In genomic region chr20:59051666-59052065, GRCh38 we compare ENCODE assay signal across 27 cellular contexts. TPM values are rescaled to one million over a fixed set of nuclear protein-coding genes. Genes with fewer than 3 reads are reported as not detected.
A peak's percentile ranks its signal among the peaks of the same experiment; 100 is the strongest.
DNase-seq lines count a peak whose midpoint lies in the region; ATAC-seq, FAIRE-seq and TF ChIP-seq lines count a peak whose summit lies in the region.
"Had no signal": no experiment of that assay in that cellular context is flagged by ENCODE, and none has a peak within 500 bp of the region (broad histone marks: within the 10 kb centered on the region; RNA-seq: fewer than 3 reads in every experiment).

No MANE protein-coding gene starts in this region.

- no peak for TF ChIP-seq POLR2A in H1 (IDR thresholded peaks at IDR 0.05; ENCODE audit: control extremely low read depth in 1 of 2, low read depth in 2 of 2, low read length in 2 of 2)

- H3K23ac ChIP-seq in H1 (ENCODE audit: insufficient read length) = no peak overlapping the region

- no peak overlapping the region for H3K9ac ChIP-seq in H1 (replicated peaks in 1 of 4; ENCODE audit: extremely low read depth in 1 of 4, low read depth in 3 of 4, low read length in 3 of 4)

- no peak for TF ChIP-seq CTCF in GM23338 (conservative IDR thresholded peaks at IDR 0.05; ENCODE audit: low read depth in 2 of 2)
- TF ChIP-seq CTCF in H1 (IDR thresholded peaks at IDR 0.05; ENCODE audit: control extremely low read depth in 1 of 3, insufficient read depth in 1 of 3, low read depth in 1 of 3, low read length in 3 of 3) = no peak

- H3K4me1 ChIP-seq in GM23338 (ENCODE audit: insufficient read depth) (no peaks in the 10 kb centered on the region), H1 (replicated peaks in 1 of 4; ENCODE audit: control insufficient read depth in 3 of 4, insufficient read depth in 4 of 4, low read length in 3 of 4) (no peaks in the 10 kb centered on the region)

- H3F3A ChIP-seq in GM23338 (replicated peaks; ENCODE audit: low read depth) = no peaks in the 10 kb centered on the region

- TF ChIP-seq EP300 in H1 (IDR thresholded peaks at IDR 0.05; ENCODE audit: borderline replicate concordance in 1 of 2, low read depth in 2 of 2, low read length in 2 of 2) = no peak

- no peak overlapping the region for H3K27ac Mint-ChIP-seq in GM23338
- H3K27ac Mint-ChIP-seq: CD8-positive, alpha-beta memory T cell had no signal

- no peak overlapping the region for H3K4me2 ChIP-seq in GM23338
- H3K4me2 ChIP-seq in H1 (ENCODE audit: insufficient read depth in 1 of 2, low read depth in 2 of 2, low read length in 2 of 2) = no peak overlapping the region
- H3K4me2 ChIP-seq: PC-9 had no signal

- 0 out of 2 replicates have a peak overlapping the region, but pooled peaks have one; percentile 6 for H4K8ac ChIP-seq in H1 (ENCODE audit: extremely low read depth, insufficient read depth, low read length)

- H4K5ac ChIP-seq in H1 (ENCODE audit: insufficient read length, low read depth, low read length) = no peak overlapping the region

- H3K36me3 ChIP-seq in GM23338 (ENCODE audit: insufficient read depth) (no peaks in the 10 kb centered on the region), H1 (ENCODE audit: control insufficient read depth in 2 of 4, insufficient read depth in 4 of 4, low read length in 3 of 4) (no peaks in the 10 kb centered on the region)
- H3K36me3 ChIP-seq: MG63 had no signal

- TF ChIP-seq RAD21 in H1 (IDR thresholded peaks at IDR 0.05 in 1 of 2, conservative IDR thresholded peaks at IDR 0.05 in 1 of 2; ENCODE audit: low read depth in 2 of 2, low read length in 2 of 2) = no peak

- no peak overlapping the region for H2AK5ac ChIP-seq in H1 (ENCODE audit: low read depth, low read length)

- no peaks in the 10 kb centered on the region for H3K9me3 Mint-ChIP-seq in GM23338
- H3K9me3 Mint-ChIP-seq: CD8-positive, alpha-beta memory T cell had no signal

- CTCF ChIA-PET in H1 (lab: Charles Lee; ENCODE audit: partially characterized antibody) = no interaction called here

- no peaks in the 10 kb centered on the region for H3K9me2 ChIP-seq in GM23338 (ENCODE audit: insufficient read depth)

- 86% methylated on average over 5 of the region's 5 CpGs; no CpG with 5 or more reads in 1 of the 2 experiments for WGBS in H1 (ENCODE audit: extremely low coverage in 1 of 2, insufficient coverage in 1 of 2, insufficient read length in 1 of 2, insufficient replicate concordance in 2 of 2, low coverage in 1 of 2, low lambda C conversion rate in 2 of 2, missing lambda C conversion rate in 1 of 2), 2 experiments

- no peaks in the 10 kb centered on the region for H3K36me3 Mint-ChIP-seq in GM23338 (ENCODE audit: low read depth)
- H3K36me3 Mint-ChIP-seq: CD8-positive, alpha-beta memory T cell had no signal

- H3K4me1 Mint-ChIP-seq in GM23338 = no peaks in the 10 kb centered on the region
- H3K4me1 Mint-ChIP-seq: B cell had no signal

- H3K27me3 ChIP-seq in GM23338 (ENCODE audit: insufficient read depth) (no peaks in the 10 kb centered on the region), H1 (replicated peaks in 1 of 4; ENCODE audit: control insufficient read depth in 3 of 4, extremely low read depth in 1 of 4, insufficient read depth in 3 of 4, low read length in 3 of 4) (no peaks in the 10 kb centered on the region)

- in situ Hi-C loops in KBM-7 (cut with MboI; ENCODE audit: low pct_unique_long_range_greater_than_20kb, low sequenced_read_pairs) = no loop called here

- POLR2A ChIA-PET in H1 (lab: Charles Lee; ENCODE audit: partially characterized antibody) = interaction anchor here (1.7 kb wide), 1 partner anchor 11 kb away, joined by 3 read pairs; no protein-coding TSS in a partner anchor

- no peak overlapping the region for H2BK120ac ChIP-seq in H1 (replicated peaks; ENCODE audit: low read depth, low read length)

- H3K27ac ChIP-seq in GM23338 (ENCODE audit: low read depth) (no peak overlapping the region), H1 (ENCODE audit: low read depth, low read length) (no peak overlapping the region)
- H3K27ac ChIP-seq: 22Rv1, C4-2B, PC-9 had no signal

- H2BK12ac ChIP-seq in H1 (ENCODE audit: low read depth, low read length) = no peak overlapping the region

- H2BK20ac ChIP-seq in H1 (ENCODE audit: low read length) = no peak overlapping the region

- no peak overlapping the region for H3K18ac ChIP-seq in H1 (ENCODE audit: extremely low read depth, low read length)

- no peak overlapping the region for H2BK5ac ChIP-seq in H1 (ENCODE audit: low read depth, low read length)

- H4K20me1 ChIP-seq in GM23338 (replicated peaks; ENCODE audit: insufficient read depth) = no peaks in the 10 kb centered on the region
- no peaks in the 10 kb centered on the region for H4K20me1 ChIP-seq in H1 (replicated peaks in 1 of 2; ENCODE audit: control insufficient read depth in 1 of 2, insufficient read depth in 2 of 2, low read length in 2 of 2)

- ATAC-seq in GM23338 (no peak), HG02840 (IDR thresholded peaks at IDR 0.05; ENCODE audit: low FRiP score, unreplicated experiment) (no peak)
- ATAC-seq: HCT116 had no signal

- no peak overlapping the region for H3K14ac ChIP-seq in H1 (ENCODE audit: insufficient read length)

- H2AFZ ChIP-seq in GM23338 (0 out of 2 replicates have a peak overlapping the region, but pooled peaks have one; percentile 9), H1 (ENCODE audit: low read length) (no peak overlapping the region)
- H2AFZ ChIP-seq: PC-9 had no signal

- no peaks in the 10 kb centered on the region for H3K79me1 ChIP-seq in H1 (ENCODE audit: low read depth, low read length)

- H3K56ac ChIP-seq in H1 (replicated peaks; ENCODE audit: insufficient read length, low read depth, low read length) = no peak overlapping the region

- H3K4me3 ChIP-seq in GM23338 (no peak overlapping the region), H1 (ENCODE audit: extremely low read depth in 1 of 4, insufficient read depth in 2 of 4, low read depth in 3 of 4, low read length in 4 of 4) (no peak overlapping the region)
- H3K4me3 ChIP-seq: MG63, PC-9 had no signal

- H3K79me2 ChIP-seq in GM23338 (replicated peaks; ENCODE audit: insufficient read depth) (no peaks in the 10 kb centered on the region), H1 (ENCODE audit: control insufficient read depth in 1 of 2, insufficient read depth in 2 of 2, low read length in 2 of 2) (no peaks in the 10 kb centered on the region)

- DNase-seq in NCI-H146 (lab: John Stamatoyannopoulos, UW) (peak; percentile 3), NCI-H146 treated with DMSO at 0.1 percent for 48 hours (lab: John Stamatoyannopoulos, UW; ENCODE audit: unreplicated experiment) (no peak), GM23338 (ENCODE audit: low spot score) (no peak), NCI-H69 (lab: John Stamatoyannopoulos, UW) (peak; percentile 76), H1 (ENCODE audit: low read depth in 1 of 2, low spot score in 2 of 2) (no peak), amniotic stem cell (lab: John Stamatoyannopoulos, UW) (no peak), KBM-7 (no peak)
- DNase-seq: CD8-positive, alpha-beta memory T cell; DMS153; DND-41; KG1; MG63; NCI-H1105 treated with DMSO at 0.1 percent for 48 hours; NCI-H187; NCI-H2081 treated with DMSO at 0.1 percent for 48 hours; NCI-H446 treated with DMSO at 0.1 percent for 48 hours; NK-92 treated with Interleukin-12 subunit alpha and Interleukin-12 subunit beta, amount 100 ng/mL, for 24 hours; PC-9; T-helper 1 cell had no signal

- H3K9me3 ChIP-seq in H1 (ENCODE audit: insufficient read depth in 2 of 2, low read depth in 1 of 2, low read length in 1 of 2) = no peaks in the 10 kb centered on the region
- H3K9me3 ChIP-seq: MG63 had no signal

- FAIRE-seq in H1 (lab: Jason Lieb, UNC) = no peak
- FAIRE-seq: GM12892 had no signal

- H3K23me2 ChIP-seq in H1 (ENCODE audit: low read depth, low read length) = no peaks in the 10 kb centered on the region

- H4K91ac ChIP-seq in H1 (replicated peaks; ENCODE audit: insufficient read length, low read length) = no peak overlapping the region

- H3K4me3 Mint-ChIP-seq in GM23338 = no peak overlapping the region
- H3K4me3 Mint-ChIP-seq: B cell; CD8-positive, alpha-beta memory T cell had no signal

- H3K27me3 Mint-ChIP-seq in GM23338 (ENCODE audit: insufficient read depth, low read depth, poor library complexity) = peaks cover 5% of the 10 kb centered on the region

- no peak overlapping the region for H2BK15ac ChIP-seq in H1 (ENCODE audit: low read length)

- no peak overlapping the region for H3K4ac ChIP-seq in H1 (replicated peaks; ENCODE audit: insufficient read length, low read depth, low read length)

RNA-seq across cellular contexts. Expression of gene PRELID3B, which starts 9.1 kb away (rescaled TPM):
- total RNA-seq in GM23338 (2014; rRNA removed; shearing (Covaris generic)) = 43.6 and 47.4 TPM in 2 replicates
- polyA plus RNA-seq in GM23338 (2016; fragmentation: Nextera tagmentation; extraction: Ambion mirVana) (33.4 and 42.7 TPM in 2 replicates), H1 (2011; rRNA removed) (4.6 and 8.1 TPM in 2 replicates)
- 43.2 and 50.5 TPM in 2 replicates for total RNA-seq in H1 (2021; fragmentation: NEBNext Ultra II Directional; extraction: Animal tissue kit (Norgen Biotek cat#: 25700))
- polyA plus RNA-seq in H1 (2011; cell fraction: cytosol; rRNA removed) = 11.6 TPM
- 30.8 TPM for polyA plus RNA-seq in H1 (2011; cell fraction: nucleus; rRNA removed)
- 12.4 to 17.0 TPM (median 14.1 TPM) in 4 replicates for polyA plus RNA-seq in H1 (2012, experiment 1 of 2)
- 1.3 TPM for polyA plus RNA-seq in H1 (2012, experiment 2 of 2)
- 15.5 TPM for polyA plus RNA-seq in H1 (2013, experiment 1 of 2)
- polyA plus RNA-seq in H1 (2013, experiment 2 of 2) = 14.8 TPM
- 28.0 and 28.8 TPM in 2 replicates for polyA minus RNA-seq in H1 (2011; rRNA and poly(A)+ RNA removed)
- 21.1 TPM for polyA minus RNA-seq in H1 (2011; cell fraction: cytosol; rRNA and poly(A)+ RNA removed)
- 16.9 TPM for polyA minus RNA-seq in H1 (2011; cell fraction: nucleus; rRNA and poly(A)+ RNA removed)

RNA-seq across cellular contexts. Expression of gene ATP5F1E, which starts 19.5 kb away (rescaled TPM):
- 8.5 and 12.9 TPM in 2 replicates for total RNA-seq in GM23338 (2014; rRNA removed; shearing (Covaris generic))
- polyA plus RNA-seq in GM23338 (2016; fragmentation: Nextera tagmentation; extraction: Ambion mirVana) (211 and 233 TPM in 2 replicates), H1 (2011; rRNA removed) (12.1 and 15.7 TPM in 2 replicates)
- total RNA-seq in H1 (2021; fragmentation: NEBNext Ultra II Directional; extraction: Animal tissue kit (Norgen Biotek cat#: 25700)) = 45.5 and 47.8 TPM in 2 replicates
- 23.4 TPM for polyA plus RNA-seq in H1 (2011; cell fraction: cytosol; rRNA removed)
- polyA plus RNA-seq in H1 (2011; cell fraction: nucleus; rRNA removed) = 9.1 TPM
- 44.3 to 62.7 TPM (median 56.7 TPM) in 4 replicates for polyA plus RNA-seq in H1 (2012, experiment 1 of 2)
- polyA plus RNA-seq in H1 (2012, experiment 2 of 2) = 7.3 TPM
- 55.2 TPM for polyA plus RNA-seq in H1 (2013, experiment 1 of 2)
- 53.9 TPM for polyA plus RNA-seq in H1 (2013, experiment 2 of 2)
- 3.9 and 4.2 TPM in 2 replicates for polyA minus RNA-seq in H1 (2011; rRNA and poly(A)+ RNA removed)
- polyA minus RNA-seq in H1 (2011; cell fraction: cytosol; rRNA and poly(A)+ RNA removed) = 12.0 TPM
- polyA minus RNA-seq in H1 (2011; cell fraction: nucleus; rRNA and poly(A)+ RNA removed) = 14.7 TPM

RNA-seq across cellular contexts. Expression of gene TUBB1, which starts 32.4 kb away (rescaled TPM):
- not detected in 2 replicates for total RNA-seq in GM23338 (2014; rRNA removed; shearing (Covaris generic))
- polyA plus RNA-seq in GM23338 (2016; fragmentation: Nextera tagmentation; extraction: Ambion mirVana) (not detected in 2 replicates), H1 (2011; rRNA removed) (not detected in 2 replicates)
- not detected in 2 replicates for total RNA-seq in H1 (2021; fragmentation: NEBNext Ultra II Directional; extraction: Animal tissue kit (Norgen Biotek cat#: 25700))
- polyA plus RNA-seq in H1 (2011; cell fraction: cytosol; rRNA removed) = 0.04 TPM
- 0.04 TPM for polyA plus RNA-seq in H1 (2011; cell fraction: nucleus; rRNA removed)
- 0.12 to 0.29 TPM (median 0.20 TPM) in 4 replicates for polyA plus RNA-seq in H1 (2012, experiment 1 of 2)
- not detected for polyA plus RNA-seq in H1 (2012, experiment 2 of 2)
- polyA plus RNA-seq in H1 (2013, experiment 1 of 2) = not detected
- not detected for polyA plus RNA-seq in H1 (2013, experiment 2 of 2)
- not detected in 2 replicates for polyA minus RNA-seq in H1 (2011; rRNA and poly(A)+ RNA removed)
- polyA minus RNA-seq in H1 (2011; cell fraction: cytosol; rRNA and poly(A)+ RNA removed) = not detected
- polyA minus RNA-seq in H1 (2011; cell fraction: nucleus; rRNA and poly(A)+ RNA removed) = not detected
- total RNA-seq: CD8-positive, alpha-beta memory T cell; H4; HT1080 had no signal

RNA-seq across cellular contexts. Expression of gene CTSZ, which starts 44.6 kb away (rescaled TPM):
- 41.4 and 47.7 TPM in 2 replicates for total RNA-seq in GM23338 (2014; rRNA removed; shearing (Covaris generic))
- polyA plus RNA-seq in GM23338 (2016; fragmentation: Nextera tagmentation; extraction: Ambion mirVana) (0.58 and 0.63 TPM in 2 replicates), H1 (2011; rRNA removed) (34.0 and 37.3 TPM in 2 replicates)
- total RNA-seq in H1 (2021; fragmentation: NEBNext Ultra II Directional; extraction: Animal tissue kit (Norgen Biotek cat#: 25700)) = 32.3 and 32.8 TPM in 2 replicates
- 40.6 TPM for polyA plus RNA-seq in H1 (2011; cell fraction: cytosol; rRNA removed)
- polyA plus RNA-seq in H1 (2011; cell fraction: nucleus; rRNA removed) = 20.6 TPM
- 28.5 to 44.8 TPM (median 40.1 TPM) in 4 replicates for polyA plus RNA-seq in H1 (2012, experiment 1 of 2)
- 14.9 TPM for polyA plus RNA-seq in H1 (2012, experiment 2 of 2)
- 22.7 TPM for polyA plus RNA-seq in H1 (2013, experiment 1 of 2)
- polyA plus RNA-seq in H1 (2013, experiment 2 of 2) = 28.3 TPM
- polyA minus RNA-seq in H1 (2011; rRNA and poly(A)+ RNA removed) = 18.3 and 24.6 TPM in 2 replicates
- 11.0 TPM for polyA minus RNA-seq in H1 (2011; cell fraction: cytosol; rRNA and poly(A)+ RNA removed)
- 18.3 TPM for polyA minus RNA-seq in H1 (2011; cell fraction: nucleus; rRNA and poly(A)+ RNA removed)

Comparison
In these comparisons a context has a peak if more than half of its experiments do, and no peak if none do; other contexts are left out.
1. DNase-seq: peak in NCI-H146 (single experiment) and NCI-H69 (single experiment); none in NCI-H146 treated with DMSO at 0.1 percent for 48 hours (single experiment), GM23338 (single experiment), H1 (0 of 2), amniotic stem cell (single experiment) and KBM-7 (single experiment).